ENCODE assay signal across 10 cellular contexts in the genomic region with DNA sequence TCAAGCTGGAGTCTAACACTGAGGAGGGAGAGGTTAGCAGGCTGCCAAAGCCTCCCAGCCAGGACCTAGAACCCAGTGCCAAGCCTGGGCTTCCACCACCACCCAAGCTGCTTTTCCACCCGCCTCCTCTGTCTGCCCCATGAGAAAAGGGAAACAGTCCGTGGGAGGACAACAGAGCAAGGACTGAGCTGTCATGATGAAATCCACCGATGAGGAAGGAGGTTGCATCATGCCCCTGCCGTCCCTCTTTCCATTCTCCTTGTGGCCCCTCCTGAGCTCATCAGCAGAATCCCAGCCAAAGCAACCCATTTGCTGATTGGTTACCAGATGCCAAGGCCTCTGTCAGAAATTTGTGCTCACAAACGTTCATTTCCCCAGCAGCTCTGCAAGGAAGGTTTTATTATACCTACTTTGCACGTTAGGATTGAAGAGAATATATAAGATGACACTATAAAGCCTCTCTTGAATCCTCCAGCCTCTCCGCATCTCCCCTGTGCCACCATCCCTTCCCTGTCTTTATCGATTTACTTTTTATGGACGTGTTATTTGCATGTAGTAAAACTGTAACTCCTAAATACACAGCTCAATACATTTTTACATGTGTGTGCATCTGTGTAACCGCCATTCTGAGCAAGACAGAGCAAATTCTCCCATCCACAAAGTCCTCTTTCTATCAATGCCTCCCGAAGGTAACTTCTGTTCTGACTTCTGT. TPM values are rescaled to one million over a fixed set of nuclear protein-coding genes. Genes with fewer than 3 reads are reported as not detected.
DNase-seq lines count a peak whose midpoint lies in the region; ATAC-seq and TF ChIP-seq lines count a peak whose summit lies in the region.
"Had no signal": no experiment of that assay in that cellular context is flagged by ENCODE, and none has a peak within 500 bp of the region (broad histone marks: within the 10 kb centered on the region; RNA-seq: fewer than 3 reads in every experiment).

No MANE protein-coding gene starts in this region.

- no peak for ATAC-seq in HG03354 (IDR thresholded peaks at IDR 0.05; ENCODE audit: poor library complexity, severe bottlenecking, unreplicated experiment)

- intact Hi-C loops in cardiac septum (cut with DNase I): no loop called here

- peak overlapping the region; percentile 83 for H3K27ac ChIP-seq in VCaP
- H3K27ac ChIP-seq: esophagus muscularis mucosa, thoracic aorta had no signal

- DNase-seq in KG1 (lab: John Stamatoyannopoulos, UW) (peak; percentile 15), cardiac septum (ENCODE audit: low spot score) (peak; percentile 90), T1000 (lab: John Stamatoyannopoulos, UW) (no peak), middle frontal gyrus (ENCODE audit: extremely low spot score, low spot score) (no peak)
- peak; percentile 65 for DNase-seq in stimulated activated CD4-positive, alpha-beta T cell treated with anti-CD3 and anti-CD28 coated beads, Interleukin-1b, Interleukin-23, amount 100 ng/mL, for 48 hours

- TF ChIP-seq CTCF in VCaP (conservative IDR thresholded peaks at IDR 0.05): no peak

RNA-seq across cellular contexts. Expression of a gene that starts 6.3 kb away (rescaled TPM):
- total RNA-seq in cardiac septum: 6.0 TPM

RNA-seq across cellular contexts. Expression of a gene that starts 28.3 kb away (rescaled TPM):
- total RNA-seq in cardiac septum: not detected
- total RNA-seq: esophagus muscularis mucosa, NCI-H460, thoracic aorta had no signal

RNA-seq across cellular contexts. Expression of a gene that starts 57.9 kb away (rescaled TPM):
- not detected for total RNA-seq in cardiac septum
- total RNA-seq: esophagus muscularis mucosa, NCI-H460, thoracic aorta had no signal

Comparison
In these comparisons a context has a peak if more than half of its experiments do, and no peak if none do; other contexts are left out.
1. DNase-seq: peak in KG1 (single experiment), cardiac septum (single experiment) and stimulated activated CD4-positive, alpha-beta T cell treated with anti-CD3 and anti-CD28 coated beads, Interleukin-1b, Interleukin-23, amount 100 ng/mL, for 48 hours (single experiment); none in T1000 (single experiment) and middle frontal gyrus (single experiment).